Comparison of ENCODE assay signal across 8 cellular contexts in genomic region chr19:45508681-45508930, GRCh38. TPM values are rescaled to one million over a fixed set of nuclear protein-coding genes. Genes with fewer than 3 reads are reported as not detected.
DNase-seq lines count a peak whose midpoint lies in the region; ATAC-seq and TF ChIP-seq lines count a peak whose summit lies in the region.

No MANE protein-coding gene starts in this region.

- DNase-seq in Calu3 (no peak), endodermal cell (no peak), osteoblast (ENCODE audit: insufficient read length, low spot score, missing footprints) (peak; percentile 85), AG20443 (ENCODE audit: low spot score) (no peak), 8988T (no peak), NCI-H2029 (lab: John Stamatoyannopoulos, UW) (no peak)

- H3K4me2 ChIP-seq in OCI-LY1 (ENCODE audit: low read length) (peak overlapping the region; percentile 83), osteoblast (ENCODE audit: insufficient read depth, low read length) (peak overlapping the region; percentile 100)

- no peaks in the 10 kb centered on the region for H3K9me3 ChIP-seq in OCI-LY1 (ENCODE audit: low read length)
- no peaks in the 10 kb centered on the region for H3K9me3 ChIP-seq in endodermal cell (ENCODE audit: control insufficient read depth, low read length)
- H3K9me3 ChIP-seq in osteoblast (ENCODE audit: low read depth, low read length): no peaks in the 10 kb centered on the region

- H3K4me1 Mint-ChIP-seq in Calu3 (ENCODE audit: low read depth, unreplicated experiment) (peaks cover 51% of the 10 kb centered on the region), endodermal cell (peaks cover 21% of the 10 kb centered on the region)

- no peaks in the 10 kb centered on the region for H3K9me3 Mint-ChIP-seq in Calu3 (ENCODE audit: low read depth, unreplicated experiment)
- H3K9me3 Mint-ChIP-seq in endodermal cell: no peaks in the 10 kb centered on the region

- H3K79me2 ChIP-seq in OCI-LY1 (ENCODE audit: insufficient read depth, low read length) (0 out of 2 replicates have a peak, but pooled peaks cover 7% of the 10 kb centered on the region), osteoblast (ENCODE audit: insufficient read depth, low read length) (peaks cover 61% of the 10 kb centered on the region)

- peak overlapping the region; percentile 94 for H3K4me3 ChIP-seq in OCI-LY1 (ENCODE audit: low read depth, low read length, poor library complexity, severe bottlenecking)
- peak overlapping the region; percentile 99 for H3K4me3 ChIP-seq in endodermal cell (ENCODE audit: low read length)
- peak overlapping the region; percentile 90 for H3K4me3 ChIP-seq in osteoblast (ENCODE audit: insufficient read depth, low read length)

- H3K9ac ChIP-seq in OCI-LY1 (ENCODE audit: low read length) (peak overlapping the region; percentile 92), endodermal cell (ENCODE audit: extremely low read depth, low read length, poor library complexity, severe bottlenecking) (peak overlapping the region; percentile 97)

- H3K27me3 Mint-ChIP-seq in Calu3 (ENCODE audit: unreplicated experiment) (no peaks in the 10 kb centered on the region), endodermal cell (ENCODE audit: insufficient read depth) (peaks cover 5% of the 10 kb centered on the region)

- H3K4me1 ChIP-seq in OCI-LY1 (ENCODE audit: insufficient read depth, low read length, severe bottlenecking) (peaks cover 47% of the 10 kb centered on the region), endodermal cell (ENCODE audit: control insufficient read depth, insufficient read depth, low read length) (peaks cover 5% of the 10 kb centered on the region), osteoblast (ENCODE audit: insufficient read depth, low read length) (peaks cover 20% of the 10 kb centered on the region)

- no peaks in the 10 kb centered on the region for H3K27me3 ChIP-seq in OCI-LY1 (ENCODE audit: insufficient read depth, low read length)
- H3K27me3 ChIP-seq in endodermal cell (ENCODE audit: control insufficient read depth, insufficient read depth, low read length, poor library complexity, severe bottlenecking): no peaks in the 10 kb centered on the region
- no peaks in the 10 kb centered on the region for H3K27me3 ChIP-seq in osteoblast (ENCODE audit: insufficient read depth, low read length)

- no peak for ATAC-seq in GM19324 (IDR thresholded peaks at IDR 0.05; ENCODE audit: low FRiP score, unreplicated experiment)

- peak overlapping the region; percentile 86 for H3K27ac ChIP-seq in OCI-LY1 (ENCODE audit: low read depth, low read length, poor library complexity, severe bottlenecking)
- peak overlapping the region; percentile 22 for H3K27ac ChIP-seq in endodermal cell (ENCODE audit: low read depth, low read length)
- peak overlapping the region; percentile 53 for H3K27ac ChIP-seq in osteoblast (ENCODE audit: low read depth, low read length)

- no peak for TF ChIP-seq CTCF in Calu3 (IDR thresholded peaks at IDR 0.05; ENCODE audit: unreplicated experiment)
- no peak for TF ChIP-seq CTCF in OCI-LY1 (IDR thresholded peaks at IDR 0.05; ENCODE audit: low read length)
- TF ChIP-seq CTCF in endodermal cell (conservative IDR thresholded peaks at IDR 0.05): no peak
- TF ChIP-seq CTCF in osteoblast (IDR thresholded peaks at IDR 0.05; ENCODE audit: extremely low read depth, low read depth, low read length): no peak

- no peak overlapping the region for H2AFZ ChIP-seq in OCI-LY1 (ENCODE audit: low read length)
- H2AFZ ChIP-seq in osteoblast (ENCODE audit: low read length): no peak overlapping the region

- H3K36me3 Mint-ChIP-seq in Calu3 (ENCODE audit: insufficient read depth, unreplicated experiment) (peaks cover 82% of the 10 kb centered on the region), endodermal cell (ENCODE audit: low read depth) (peaks cover 22% of the 10 kb centered on the region)

- no peaks in the 10 kb centered on the region for H3K9me2 ChIP-seq in OCI-LY1 (ENCODE audit: low read depth, low read length)

- BruUV-seq in Calu3 (replicated peaks; lab: Mats Ljungman, UMichigan): no TSS peak

- H3F3A ChIP-seq in OCI-LY1 (ENCODE audit: insufficient read depth, low read length): no peaks in the 10 kb centered on the region

- H3K36me3 ChIP-seq in OCI-LY1 (ENCODE audit: insufficient read depth, low read length): no peaks in the 10 kb centered on the region
- H3K36me3 ChIP-seq in endodermal cell (ENCODE audit: control insufficient read depth, insufficient read depth, low read length): peaks cover 28% of the 10 kb centered on the region
- H3K36me3 ChIP-seq in osteoblast (ENCODE audit: insufficient read depth, low read length): peaks cover 6% of the 10 kb centered on the region

- no peaks in the 10 kb centered on the region for H4K20me1 ChIP-seq in OCI-LY1 (ENCODE audit: insufficient read depth, low read length)
- H4K20me1 ChIP-seq in osteoblast (ENCODE audit: insufficient read depth, low read length): peaks cover 32% of the 10 kb centered on the region

- CTCF ChIA-PET in Calu3 (lab: Charles Lee): interaction anchor here (0.5 to 1.6 kb wide), 5 partner anchors 23 to 623 kb away, joined by 3 to 6 read pairs (median 4); no protein-coding TSS in a partner anchor

- peak overlapping the region; percentile 84 for H3K4me3 Mint-ChIP-seq in Calu3 (ENCODE audit: low read depth, unreplicated experiment)
- H3K4me3 Mint-ChIP-seq in endodermal cell: peak overlapping the region; percentile 91

- WGBS in endodermal cell (ENCODE audit: insufficient coverage in 1 of 2, insufficient read length in 1 of 2), 2 experiments: 1% methylated on average over 4 of the region's 6 CpGs; no CpG with 5 or more reads in 1 of the 2 experiments

- H3K27ac Mint-ChIP-seq in Calu3 (ENCODE audit: unreplicated experiment) (peak overlapping the region; percentile 65), endodermal cell (peak overlapping the region; percentile 93)

- intact Hi-C loops in Calu3 (cut with micrococcal nuclease; ENCODE audit: unreplicated experiment): loop anchor here (5.0 kb wide), 1 partner anchor 134 kb away; no protein-coding TSS in a partner anchor

RNA-seq across cellular contexts. Expression of gene VASP, which starts 1.3 kb away (rescaled TPM):
- 194 and 219 TPM in 2 replicates for total RNA-seq in Calu3 (2022)
- 100 to 1,000 TPM; 134 to 144 TPM for total RNA-seq in endodermal cell
- 54.2 TPM for polyA plus RNA-seq in endodermal cell (2013, experiment 1 of 2)
- polyA plus RNA-seq in endodermal cell (2013, experiment 2 of 2): 55.2 TPM
- 50.1 and 71.3 TPM in 2 replicates for total RNA-seq in osteoblast

RNA-seq across cellular contexts. Expression of gene PPM1N, which starts 10.4 kb away (rescaled TPM):
- total RNA-seq in Calu3 (2022) (5.0 and 6.8 TPM in 2 replicates), endodermal cell (1 to 10 TPM; 3.2 to 3.5 TPM), osteoblast (0.29 and 0.36 TPM in 2 replicates)
- polyA plus RNA-seq in endodermal cell (2013, experiment 1 of 2): 2.6 TPM
- polyA plus RNA-seq in endodermal cell (2013, experiment 2 of 2): 1.9 TPM

RNA-seq across cellular contexts. Expression of gene RTN2, which starts 11.8 kb away (rescaled TPM):
- total RNA-seq in Calu3 (2022): 5.7 and 7.2 TPM in 2 replicates
- 10 to 100 TPM; 15.7 to 18.5 TPM for total RNA-seq in endodermal cell
- 23.8 TPM for polyA plus RNA-seq in endodermal cell (2013, experiment 1 of 2)
- polyA plus RNA-seq in endodermal cell (2013, experiment 2 of 2): 25.9 TPM
- 6.2 TPM in 2 replicates for total RNA-seq in osteoblast

RNA-seq across cellular contexts. Expression of gene FOSB, which starts 40.8 kb away (rescaled TPM):
- total RNA-seq in Calu3 (2022) (18.7 and 23.8 TPM in 2 replicates), endodermal cell (1 to 10 TPM; 1.6 to 3.0 TPM), osteoblast (3.3 and 3.8 TPM in 2 replicates)
- polyA plus RNA-seq in endodermal cell (2013, experiment 1 of 2): 1.6 TPM
- 1.4 TPM for polyA plus RNA-seq in endodermal cell (2013, experiment 2 of 2)

Comparison
In these comparisons a context has a peak if more than half of its experiments do, and no peak if none do; other contexts are left out.
1. H3K27ac ChIP-seq: peak in every context shown above with its lines; median percentile 86 in OCI-LY1; 53 in osteoblast; 22 in endodermal cell.